In genomic region chr5:14174235-14174636, GRCh38 we compare ENCODE assay signal across 9 cellular contexts. TPM values are rescaled to one million over a fixed set of nuclear protein-coding genes. Genes with fewer than 3 reads are reported as not detected.
DNase-seq lines count a peak whose midpoint lies in the region; FAIRE-seq and TF ChIP-seq lines count a peak whose summit lies in the region.
"Had no signal": no experiment of that assay in that cellular context is flagged by ENCODE, and none has a peak within 500 bp of the region (broad histone marks: within the 10 kb centered on the region; RNA-seq: fewer than 3 reads in every experiment).

No MANE protein-coding gene starts in this region.

- H3K4me1 Mint-ChIP-seq in Caco-2 (ENCODE audit: low read depth, unreplicated experiment) = peaks cover 41% of the 10 kb centered on the region
- H3K4me1 Mint-ChIP-seq in HFFc6 (ENCODE audit: low read depth) = peaks cover 90% of the 10 kb centered on the region

- BruUV-seq in Caco-2 (replicated peaks; lab: Mats Ljungman, UMichigan) = no TSS peak

- peak; percentile 51 for FAIRE-seq in RCC 7860 (lab: Jason Lieb, UNC)

- CTCF ChIA-PET in Caco-2 (lab: Charles Lee) = no interaction called here

- H3K36me3 ChIP-seq in Caco-2 (ENCODE audit: control insufficient read depth, insufficient read depth, low read length) = no peaks in the 10 kb centered on the region

- TF ChIP-seq CTCF in Caco-2 (IDR thresholded peaks at IDR 0.05; ENCODE audit: insufficient read depth in 1 of 2, low read depth in 1 of 2, low read length in 1 of 2, severe bottlenecking in 1 of 2, unreplicated experiment in 1 of 2) = no peak
- TF ChIP-seq CTCF in HFFc6 (IDR thresholded peaks at IDR 0.05) = no peak

- peak overlapping the region; percentile 64 for H3K27ac Mint-ChIP-seq in Caco-2 (ENCODE audit: unreplicated experiment)
- peak overlapping the region; percentile 79 for H3K27ac Mint-ChIP-seq in HFFc6
- H3K27ac Mint-ChIP-seq: T-helper 1 cell treated with Interleukin-12 subunit alpha and Interleukin-12 subunit beta and Interleukin-4 antibody, amounts not matched to agents 30 μg/mL and 1 μg/mL, for 36 hours had no signal

- no peaks in the 10 kb centered on the region for H3K27me3 Mint-ChIP-seq in Caco-2 (ENCODE audit: insufficient read depth, unreplicated experiment)
- H3K27me3 Mint-ChIP-seq in HFFc6 (ENCODE audit: insufficient read depth) = peaks cover 3% of the 10 kb centered on the region; the same call in 1 of the 2 replicates

- POLR2A ChIA-PET in Caco-2 (lab: Charles Lee) = no interaction called here

- H3K9me3 Mint-ChIP-seq in Caco-2 (ENCODE audit: unreplicated experiment) (no peaks in the 10 kb centered on the region), HFFc6 (no peaks in the 10 kb centered on the region)
- H3K9me3 Mint-ChIP-seq: T-helper 1 cell treated with Interleukin-12 subunit alpha and Interleukin-12 subunit beta and Interleukin-4 antibody, amounts not matched to agents 30 μg/mL and 1 μg/mL, for 36 hours had no signal

- intact Hi-C loops in Caco-2 (cut with micrococcal nuclease; ENCODE audit: unreplicated experiment) = no loop called here

- H3K36me3 Mint-ChIP-seq in Caco-2 (ENCODE audit: insufficient read depth, unreplicated experiment) (no peaks in the 10 kb centered on the region), HFFc6 (ENCODE audit: low read depth) (peaks cover 29% of the 10 kb centered on the region)

- H3K4me1 ChIP-seq in Caco-2 = peaks cover 50% of the 10 kb centered on the region

- DNase-seq in Caco-2 = peak in 1 of 2 experiments; percentile 49
- DNase-seq in HFFc6 = no peak
- peak; percentile 70 for DNase-seq in RCC 7860 (ENCODE audit: low spot score)
- DNase-seq in islet precursor cell = peak; percentile 94
- no peak for DNase-seq in cerebellum (ENCODE audit: low spot score)
- DNase-seq in nucleus accumbens (lab: John Stamatoyannopoulos, UW) = no peak
- DNase-seq in COLO668 (lab: John Stamatoyannopoulos, UW; ENCODE audit: unreplicated experiment) = no peak
- no peak for DNase-seq in SHP77 (lab: John Stamatoyannopoulos, UW)

- H3K4me3 Mint-ChIP-seq in Caco-2 (ENCODE audit: unreplicated experiment) (no peak overlapping the region), HFFc6 (peak overlapping the region; percentile 10; the same call in 1 of the 2 replicates)
- H3K4me3 Mint-ChIP-seq: T-helper 1 cell treated with Interleukin-12 subunit alpha and Interleukin-12 subunit beta and Interleukin-4 antibody, amounts not matched to agents 30 μg/mL and 1 μg/mL, for 36 hours had no signal

- no peak overlapping the region for H3K4me3 ChIP-seq in Caco-2 (ENCODE audit: low read depth, low read length)

- H3K9me3 ChIP-seq in Caco-2 = no peaks in the 10 kb centered on the region

- no peaks in the 10 kb centered on the region for H3K27me3 ChIP-seq in Caco-2 (replicated peaks; ENCODE audit: control insufficient read depth, insufficient read depth, low read length)

RNA-seq across cellular contexts. Expression of gene TRIO, which starts 31.1 kb away (rescaled TPM):
- total RNA-seq in Caco-2 (2022) (92.0 and 98.9 TPM in 2 replicates), cerebellum (422 TPM)
- total RNA-seq in HFFc6 (2021; fragmentation: NEBNext Ultra II Directional; extraction: Animal tissue kit (Norgen Biotek cat#: 25700)) = 100 to 1,000 TPM; 167 to 219 (median 190) TPM

Comparison
In these comparisons a context has a peak if more than half of its experiments do, and no peak if none do; other contexts are left out.
1. DNase-seq: peak in RCC 7860 (single experiment) and islet precursor cell (single experiment); none in HFFc6 (single experiment), cerebellum (single experiment), nucleus accumbens (0 of 56), COLO668 (single experiment) and SHP77 (0 of 2).